Comparison of ENCODE assay signal across 15 cellular contexts in genomic region chr14:64849940-64850339, GRCh38. TPM values are rescaled to one million over a fixed set of nuclear protein-coding genes. Genes with fewer than 3 reads are reported as not detected.
"Had no signal": no experiment of that assay in that cellular context is flagged by ENCODE, and none has a peak within 500 bp of the region (broad histone marks: within the 10 kb centered on the region; RNA-seq: fewer than 3 reads in every experiment).

No MANE protein-coding gene starts in this region.

- DNase-seq: activated CD4-positive, alpha-beta T cell treated with anti-CD3 and anti-CD28 coated beads, Interleukin-2, amount 10 ng/mL, durations not matched to agents 7 days and 5 days; activated CD8-positive, alpha-beta T cell treated with anti-CD3 and anti-CD28 coated beads, Interleukin-2, amount 10 ng/mL, durations not matched to agents 7 days and 5 days; activated naive CD4-positive, alpha-beta T cell treated with Interleukin-2 at 50 U/mL for 16 hours; activated naive CD8-positive, alpha-beta T cell treated with anti-CD3 and anti-CD28 coated beads, Interleukin-2, amount 10 ng/mL, durations not matched to agents 7 days and 5 days; activated T-cell treated with anti-CD3 and anti-CD28 coated beads, Interleukin-2, amount 50 U/mL, for 24 hours; amygdala; effector memory CD8-positive, alpha-beta T cell; left ventricle myocardium superior; naive B cell; stimulated activated CD4-positive, alpha-beta T cell treated with anti-CD3 and anti-CD28 coated beads, Interleukin-12 subunit alpha, Interleukin-12 subunit beta, amount 100 ng/mL, for 4 hours; stimulated activated CD4-positive, alpha-beta T cell treated with anti-CD3 and anti-CD28 coated beads, Interleukin-1b, Interleukin-23, amount 100 ng/mL, for 48 hours; stimulated activated CD8-positive, alpha-beta memory T cell treated with anti-CD3 and anti-CD28 coated beads, Interleukin-4, amount 100 ng/mL, for 48 hours; stimulated activated naive CD4-positive, alpha-beta T cell; thyroid gland had no signal

- H3K4me3 ChIP-seq: right atrium auricular region, thyroid gland had no signal

- H3K36me3 ChIP-seq: right atrium auricular region, thyroid gland had no signal

- ATAC-seq: activated CD8-positive, alpha-beta T cell treated with anti-CD3 and anti-CD28 coated beads, Interleukin-2, amount 10 ng/mL, durations not matched to agents 7 days and 5 days; effector memory CD8-positive, alpha-beta T cell; left ventricle myocardium superior had no signal

- H3K27ac ChIP-seq: right atrium auricular region, thyroid gland had no signal

- H3K4me1 ChIP-seq: right atrium auricular region had no signal

- H3K9me3 ChIP-seq: right atrium auricular region, thyroid gland had no signal

- H3K27me3 ChIP-seq: right atrium auricular region had no signal

RNA-seq across cellular contexts. Expression of gene SPTB, which starts 29.8 kb away (rescaled TPM):
- total RNA-seq: activated CD4-positive, alpha-beta T cell treated with anti-CD3 and anti-CD28 coated beads, Interleukin-2, amount 10 ng/mL, durations not matched to agents 7 days and 5 days; activated CD8-positive, alpha-beta T cell treated with anti-CD3 and anti-CD28 coated beads, Interleukin-2, amount 10 ng/mL, durations not matched to agents 7 days and 5 days; activated naive CD8-positive, alpha-beta T cell treated with anti-CD3 and anti-CD28 coated beads, Interleukin-2, amount 10 ng/mL, durations not matched to agents 7 days and 5 days had no signal
